Comparison of ENCODE assay signal across 1 cellular context in genomic region chr1:225466848-225467192, GRCh38.
TF ChIP-seq lines count a peak whose summit lies in the region.

No MANE protein-coding gene starts in this region.

TF ChIP-seq in K562, 482 proteins besides CTCF, POLR2A, EP300 and RAD21 (continued from another document):
- TF ChIP-seq E4F1 (CRISPR knock-in tag; IDR thresholded peaks at IDR 0.05; ENCODE audit: borderline replicate concordance) (no peak), SOX6 (IDR thresholded peaks at IDR 0.05) (no peak), SAFB (IDR thresholded peaks at IDR 0.05; ENCODE audit: borderline replicate concordance, low read depth, low read length) (no peak), YY1 (IDR thresholded peaks at IDR 0.05; ENCODE audit: borderline replicate concordance in 1 of 3, control insufficient read depth in 1 of 3, extremely low read depth in 1 of 3, insufficient read depth in 3 of 3, insufficient read length in 1 of 3, insufficient replicate concordance in 2 of 3, low read depth in 1 of 3, low read length in 2 of 3) (no peak), SETDB1 (IDR thresholded peaks at IDR 0.05; ENCODE audit: low read length) (no peak), E2F6 (IDR thresholded peaks at IDR 0.05; ENCODE audit: borderline replicate concordance in 1 of 2, extremely low read depth in 1 of 2, insufficient read depth in 1 of 2, insufficient read length in 1 of 2, low read depth in 1 of 2, low read length in 1 of 2, poor library complexity in 1 of 2, severe bottlenecking in 1 of 2) (no peak), PHB (CRISPR knock-in tag; IDR thresholded peaks at IDR 0.05) (no peak), ZNF174 (CRISPR knock-in tag; IDR thresholded peaks at IDR 0.05) (no peak), ZC3H11A (IDR thresholded peaks at IDR 0.05; ENCODE audit: low read depth, low read length) (no peak), ZNF77 (CRISPR knock-in tag; IDR thresholded peaks at IDR 0.05) (no peak), ZNF511 (CRISPR knock-in tag; IDR thresholded peaks at IDR 0.05) (no peak), PCBP2 (IDR thresholded peaks at IDR 0.05; ENCODE audit: low read depth, low read length, poor library complexity, severe bottlenecking) (no peak), ARID1B (IDR thresholded peaks at IDR 0.05) (no peak), BCL6 (CRISPR knock-in tag; IDR thresholded peaks at IDR 0.05) (peak; percentile 93)
